ENCODE assay signal across 10 cellular contexts in genomic region chr2:96345403-96345802, GRCh38. TPM values are rescaled to one million over a fixed set of nuclear protein-coding genes. Genes with fewer than 3 reads are reported as not detected.
DNase-seq lines count a peak whose midpoint lies in the region; ATAC-seq, FAIRE-seq and TF ChIP-seq lines count a peak whose summit lies in the region.
"Had no signal": no experiment of that assay in that cellular context is flagged by ENCODE, and none has a peak within 500 bp of the region (broad histone marks: within the 10 kb centered on the region; RNA-seq: fewer than 3 reads in every experiment).

No MANE protein-coding gene starts in this region.

- no peak overlapping the region for H3K4me2 ChIP-seq in A549

- H3K36me3 ChIP-seq in WERI-Rb-1: peaks cover 88% of the 10 kb centered on the region
- no peaks in the 10 kb centered on the region for H3K36me3 ChIP-seq in left ventricle myocardium inferior

- FAIRE-seq in A549 (lab: Jason Lieb, UNC): no peak
- FAIRE-seq: RCC 7860 had no signal

- no peaks in the 10 kb centered on the region for H3K27me3 ChIP-seq in WERI-Rb-1 (ENCODE audit: insufficient read depth, low read depth, severe bottlenecking)
- H3K27me3 ChIP-seq in left ventricle myocardium inferior (ENCODE audit: low read depth): no peaks in the 10 kb centered on the region
- H3K27me3 ChIP-seq: spleen had no signal

- H3K4me1 ChIP-seq in A549 (peaks cover 23% of the 10 kb centered on the region), left ventricle myocardium inferior (no peaks in the 10 kb centered on the region)

- H3K4me3 ChIP-seq in A549: no peak overlapping the region
- H3K4me3 ChIP-seq in GM12864 (ENCODE audit: low read depth, low read length): no peak overlapping the region
- H3K4me3 ChIP-seq in WERI-Rb-1 (ENCODE audit: low read depth, low read length): no peak overlapping the region
- no peak overlapping the region for H3K4me3 ChIP-seq in left ventricle myocardium inferior
- H3K4me3 ChIP-seq: spleen had no signal

- DNase-seq in A549 (ENCODE audit: low read depth in 1 of 2, low spot score in 1 of 2): peak in 1 of 2 experiments; percentile 21
- DNase-seq in GM12864 (ENCODE audit: low read depth): no peak
- peak; percentile 87 for DNase-seq in WERI-Rb-1
- DNase-seq in left ventricle myocardium inferior: no peak
- DNase-seq in kidney tubule cell (ENCODE audit: low spot score): no peak
- DNase-seq in GM19240 (ENCODE audit: insufficient read length, low spot score): no peak
- DNase-seq in NCI-H2227 treated with DMSO at 0.1 percent for 48 hours (lab: John Stamatoyannopoulos, UW): no peak
- DNase-seq: spleen had no signal

- TF ChIP-seq RAD21 in A549 (conservative IDR thresholded peaks at IDR 0.05 in 1 of 2, IDR thresholded peaks at IDR 0.05 in 1 of 2): peak in 1 of 2 experiments; percentile 8; a peak in 1 of 5 replicates

- no peak for TF ChIP-seq EP300 in A549 (IDR thresholded peaks at IDR 0.05)

- H3K27ac ChIP-seq in A549 (no peak overlapping the region), WERI-Rb-1 (peak overlapping the region; percentile 65), left ventricle myocardium inferior (replicated peaks) (no peak overlapping the region)

- ATAC-seq in A549 (peak; percentile 58 to 70; a peak in 4 of 6 replicates), HG03135 (IDR thresholded peaks at IDR 0.05; ENCODE audit: unreplicated experiment) (no peak)

- WGBS in A549 (ENCODE audit: missing lambda C conversion rate): 76% methylated on average over 2 of the region's 3 CpGs

- POLR2A ChIA-PET in A549 (lab: Yijun Ruan, JAX): interaction anchor here (2.1 kb wide), 1 partner anchor 9 kb away, joined by 6 read pairs; the partner anchor contains the start of gene NCAPH

- TF ChIP-seq POLR2A in A549 (IDR thresholded peaks at IDR 0.05; ENCODE audit: low read length): no peak

- CTCF ChIA-PET in A549 (lab: Yijun Ruan, JAX): interaction anchor here (0.8 to 4.1 kb wide), 5 partner anchors 9 to 164 kb away, joined by 3 to 16 read pairs (median 4); no protein-coding TSS in a partner anchor

- intact Hi-C loops in left ventricle myocardium inferior (cut with micrococcal nuclease): no loop called here

- H3K9me3 ChIP-seq in A549 (no peaks in the 10 kb centered on the region), WERI-Rb-1 (ENCODE audit: severe bottlenecking) (no peaks in the 10 kb centered on the region), left ventricle myocardium inferior (replicated peaks) (no peaks in the 10 kb centered on the region)
- H3K9me3 ChIP-seq: spleen had no signal

- TF ChIP-seq CTCF in A549 (IDR thresholded peaks at IDR 0.05): no peak
- TF ChIP-seq CTCF in GM12864 (IDR thresholded peaks at IDR 0.05; ENCODE audit: low read depth, low read length, missing control alignments): peak; percentile 31
- TF ChIP-seq CTCF in WERI-Rb-1 (IDR thresholded peaks at IDR 0.05; ENCODE audit: low read depth, low read length): peak; percentile 84
- TF ChIP-seq CTCF in left ventricle myocardium inferior (IDR thresholded peaks at IDR 0.05; ENCODE audit: borderline replicate concordance): peak; percentile 58

TF ChIP-seq in A549, 52 proteins besides CTCF, POLR2A, EP300 and RAD21:
- TF ChIP-seq ESRRA (IDR thresholded peaks at IDR 0.05; ENCODE audit: borderline replicate concordance, low read length) (no peak), FOSL2 (IDR thresholded peaks at IDR 0.05) (no peak), FOSL2 (CRISPR knock-in tag; IDR thresholded peaks at IDR 0.05) (no peak), PHF8 (IDR thresholded peaks at IDR 0.05; ENCODE audit: borderline replicate concordance, low read depth) (no peak), RARB (CRISPR knock-in tag; IDR thresholded peaks at IDR 0.05) (no peak), ZNF302 (CRISPR knock-in tag; IDR thresholded peaks at IDR 0.05) (no peak)
TF ChIP-seq in A549: peak in this region for 0.

RNA-seq across cellular contexts. Expression of gene NCAPH, which starts 9.8 kb away (rescaled TPM):
- polyA plus RNA-seq in A549 (2011; rRNA removed) (41.5 and 53.3 TPM in 2 replicates), A549 (2017; fragmentation: RNase III; extraction: RNeasy Plus Mini Kit Qiagen cat#74134 plus additional on column Dnase treatment) (43.0 to 47.1 TPM (median 45.4 TPM) in 3 replicates)
- 50.1 and 50.3 TPM in 2 replicates for polyA plus RNA-seq in A549 (2012; cell fraction: cytosol; rRNA removed)
- 48.9 and 62.9 TPM in 2 replicates for polyA plus RNA-seq in A549 (2012; cell fraction: nucleus; rRNA removed)
- polyA minus RNA-seq in A549 (2011; rRNA and poly(A)+ RNA removed): 38.6 and 44.3 TPM in 2 replicates
- total RNA-seq in left ventricle myocardium inferior: 0.69 TPM

RNA-seq across cellular contexts. Expression of gene ITPRIPL1, which starts 20.3 kb away (rescaled TPM):
- polyA plus RNA-seq in A549 (2011; rRNA removed): not detected in 2 replicates
- polyA plus RNA-seq in A549 (2012; cell fraction: cytosol; rRNA removed): not detected in 2 replicates
- polyA plus RNA-seq in A549 (2012; cell fraction: nucleus; rRNA removed): not detected in 2 replicates
- not detected in 3 replicates for polyA plus RNA-seq in A549 (2017; fragmentation: RNase III; extraction: RNeasy Plus Mini Kit Qiagen cat#74134 plus additional on column Dnase treatment)
- not detected in 2 replicates for polyA minus RNA-seq in A549 (2011; rRNA and poly(A)+ RNA removed)
- 0.47 TPM for total RNA-seq in left ventricle myocardium inferior

RNA-seq across cellular contexts. Expression of gene SNRNP200, which starts 40.1 kb away (rescaled TPM):
- polyA plus RNA-seq in A549 (2011; rRNA removed) (202 and 315 TPM in 2 replicates), A549 (2017; fragmentation: RNase III; extraction: RNeasy Plus Mini Kit Qiagen cat#74134 plus additional on column Dnase treatment) (118 to 128 TPM (median 124 TPM) in 3 replicates)
- 194 and 218 TPM in 2 replicates for polyA plus RNA-seq in A549 (2012; cell fraction: cytosol; rRNA removed)
- polyA plus RNA-seq in A549 (2012; cell fraction: nucleus; rRNA removed): 571 and 581 TPM in 2 replicates
- polyA minus RNA-seq in A549 (2011; rRNA and poly(A)+ RNA removed): 553 and 613 TPM in 2 replicates
- 54.8 TPM for total RNA-seq in left ventricle myocardium inferior
